19 cellular contexts compared by ENCODE assay signal in the genomic region with DNA sequence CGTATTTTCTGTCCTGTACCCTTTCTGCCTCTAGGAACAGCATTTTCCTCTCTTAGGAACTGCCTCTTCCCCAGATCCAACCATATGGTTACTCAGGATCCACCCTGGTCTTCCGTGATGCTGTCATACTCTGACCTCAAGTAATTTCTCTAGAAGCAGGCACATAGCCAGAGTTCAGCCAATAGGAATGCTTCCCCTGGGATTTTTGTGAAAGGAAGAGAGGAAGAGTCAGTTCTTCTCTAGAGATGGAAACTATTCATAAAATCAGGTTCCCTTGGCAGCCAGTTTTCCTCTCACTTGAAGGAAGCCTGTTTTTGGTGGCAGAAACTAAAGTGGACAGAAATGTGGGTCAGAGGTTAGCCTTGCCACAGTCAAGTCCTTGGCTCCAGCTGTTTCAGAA.
DNase-seq lines count a peak whose midpoint lies in the region; ATAC-seq and TF ChIP-seq lines count a peak whose summit lies in the region.
"Had no signal": no experiment of that assay in that cellular context is flagged by ENCODE, and none has a peak within 500 bp of the region (broad histone marks: within the 10 kb centered on the region; RNA-seq: fewer than 3 reads in every experiment).

No MANE protein-coding gene starts in this region.

- peaks cover 0 to 3% of the 10 kb centered on the region in 2 donors for H3K9me3 Mint-ChIP-seq in activated naive CD4-positive, alpha-beta T cell treated with anti-CD3 and anti-CD28 coated beads, Interleukin-2, amount 50 U/mL, for 72 hours

- H3K4me3 ChIP-seq in fibroblast of mammary gland (ENCODE audit: control insufficient read depth, low read depth, low read length) (no peak overlapping the region), PC-9 (no peak overlapping the region)
- H3K4me3 ChIP-seq: BLaER1, GM12878 had no signal

- no TSS peak for BruUV-seq in PC-9 (replicated peaks; lab: Mats Ljungman, UMichigan)

- no peak overlapping the region for H3K27ac ChIP-seq in PC-9
- H3K27ac ChIP-seq: BLaER1 had no signal

- H2AFZ ChIP-seq in PC-9: no peak overlapping the region

- intact Hi-C loops in PC-9 (cut with micrococcal nuclease; ENCODE audit: unreplicated experiment): no loop called here

- no peaks in the 10 kb centered on the region for H3K27me3 ChIP-seq in PC-9 (ENCODE audit: insufficient read depth, low read depth)
- H3K27me3 ChIP-seq: BLaER1 had no signal

- POLR2A ChIA-PET in PC-9 (lab: Charles Lee; ENCODE audit: unreplicated experiment): no interaction called here

- H3K36me3 ChIP-seq in PC-9 (ENCODE audit: low read depth): no peaks in the 10 kb centered on the region
- H3K36me3 ChIP-seq: BLaER1 had no signal

- H3F3A ChIP-seq in PC-9 (ENCODE audit: insufficient read depth, low read depth): no peaks in the 10 kb centered on the region

- H3K79me2 ChIP-seq in PC-9 (ENCODE audit: low read depth): no peaks in the 10 kb centered on the region

- DNase-seq in LHCN-M2 (ENCODE audit: low read depth) (peak; percentile 54), fibroblast of mammary gland (ENCODE audit: low read depth) (peak; percentile 39), medulla oblongata (ENCODE audit: extremely low spot score) (peak; percentile 4), stromal cell of bone marrow (ENCODE audit: low read depth) (peak; percentile 71), PC-9 (no peak)
- DNase-seq in activated naive CD4-positive, alpha-beta T cell treated with anti-CD3 and anti-CD28 coated beads, Interleukin-2, amount 50 U/mL, for 72 hours (ENCODE audit: low spot score in 2 of 2): no peak
- DNase-seq: CD4-positive, alpha-beta T cell; COR-L47; DMS79 treated with DMSO at 0.1 percent for 48 hours; KG1; NCI-H1105; NCI-H146; NCI-H2029 treated with DMSO at 0.1 percent for 48 hours; NCI-H2171; SHP77 had no signal

- H3K9me3 ChIP-seq in PC-9 (ENCODE audit: insufficient read depth, low read depth): no peaks in the 10 kb centered on the region

- ATAC-seq in activated naive CD4-positive, alpha-beta T cell treated with anti-CD3 and anti-CD28 coated beads, Interleukin-2, amount 50 U/mL, for 72 hours: no peak
- ATAC-seq in GM18868 (IDR thresholded peaks at IDR 0.05; ENCODE audit: unreplicated experiment): no peak
- ATAC-seq: GM12878, HCT116 had no signal

- no peaks in the 10 kb centered on the region for H3K4me1 ChIP-seq in PC-9 (replicated peaks; ENCODE audit: insufficient read depth)

- H3K36me3 Mint-ChIP-seq in activated naive CD4-positive, alpha-beta T cell treated with anti-CD3 and anti-CD28 coated beads, Interleukin-2, amount 50 U/mL, for 72 hours: no peaks in the 10 kb centered on the region

- TF ChIP-seq CTCF in fibroblast of mammary gland (conservative IDR thresholded peaks at IDR 0.05; ENCODE audit: control insufficient read depth, insufficient read depth, low read depth, low read length): no peak
- no peak for TF ChIP-seq CTCF in PC-9 (conservative IDR thresholded peaks at IDR 0.05)

- no peak overlapping the region for H3K27ac Mint-ChIP-seq in activated naive CD4-positive, alpha-beta T cell treated with anti-CD3 and anti-CD28 coated beads, Interleukin-2, amount 50 U/mL, for 72 hours
- H3K27ac Mint-ChIP-seq: CD4-positive, alpha-beta T cell had no signal

- no peaks in the 10 kb centered on the region for H4K20me1 ChIP-seq in PC-9 (ENCODE audit: insufficient read depth)
- H4K20me1 ChIP-seq: BLaER1 had no signal

- CTCF ChIA-PET in PC-9 (lab: Charles Lee): no interaction called here

- H3K4me2 ChIP-seq in PC-9: no peak overlapping the region
- H3K4me2 ChIP-seq: BLaER1 had no signal

- no peaks in the 10 kb centered on the region for H3K9me2 ChIP-seq in PC-9 (ENCODE audit: insufficient read depth)

Comparison
In these comparisons a context has a peak if more than half of its experiments do, and no peak if none do; other contexts are left out.
1. DNase-seq: peak in LHCN-M2 (single experiment), fibroblast of mammary gland (single experiment), medulla oblongata (single experiment) and stromal cell of bone marrow (single experiment); none in PC-9 (0 of 2) and activated naive CD4-positive, alpha-beta T cell treated with anti-CD3 and anti-CD28 coated beads, Interleukin-2, amount 50 U/mL, for 72 hours (0 of 2).